Comparison of ENCODE assay signal across 1 cellular context in genomic region chr6:161890959-161891358, GRCh38.
TF ChIP-seq lines count a peak whose summit lies in the region.

No MANE protein-coding gene starts in this region.

TF ChIP-seq in HEK293, 187 proteins besides CTCF, POLR2A, EP300 and RAD21 (continued from another document):
- no peak for TF ChIP-seq ZNF449 (tag by site-specific recombination; IDR thresholded peaks at IDR 0.05)
- no peak for TF ChIP-seq ZNF416 (tag by site-specific recombination; IDR thresholded peaks at IDR 0.05)
- no peak for TF ChIP-seq HOXC10 (CRISPR knock-in tag; IDR thresholded peaks at IDR 0.05)
- no peak for TF ChIP-seq ZBTB49 (tag by site-specific recombination; IDR thresholded peaks at IDR 0.05; ENCODE audit: low read depth)
- 0 out of 2 replicates have a peak, but pooled peaks have one; percentile 27 for TF ChIP-seq ZNF423 (tag by site-specific recombination; IDR thresholded peaks at IDR 0.05)
- peak; percentile 24; the same call in 1 of the 2 replicates for TF ChIP-seq ZNF561 (tag by site-specific recombination; IDR thresholded peaks at IDR 0.05; ENCODE audit: borderline replicate concordance)
- TF ChIP-seq ZNF624 (tag by site-specific recombination; IDR thresholded peaks at IDR 0.05), result no peak
- TF ChIP-seq ZNF18 (tag by site-specific recombination; IDR thresholded peaks at IDR 0.05), result no peak
- no peak for TF ChIP-seq ZNF580 (tag by site-specific recombination; IDR thresholded peaks at IDR 0.05)
- TF ChIP-seq ZNF354C (tag by site-specific recombination; IDR thresholded peaks at IDR 0.05; ENCODE audit: borderline replicate concordance, low read depth), result no peak
- no peak for TF ChIP-seq HIC1 (tag by site-specific recombination; IDR thresholded peaks at IDR 0.05)
- no peak for TF ChIP-seq ZNF146 (tag by site-specific recombination; IDR thresholded peaks at IDR 0.05)
- no peak for TF ChIP-seq HOXA7 (CRISPR knock-in tag; IDR thresholded peaks at IDR 0.05; ENCODE audit: borderline replicate concordance)
- TF ChIP-seq ZNF394 (tag by site-specific recombination; IDR thresholded peaks at IDR 0.05; ENCODE audit: borderline replicate concordance), result no peak
- TF ChIP-seq PRDM6 (tag by site-specific recombination; IDR thresholded peaks at IDR 0.05), result peak; percentile 15; the same call in 1 of the 2 replicates
- peak; percentile 62; the same call in 1 of the 2 replicates for TF ChIP-seq OSR2 (tag by site-specific recombination; IDR thresholded peaks at IDR 0.05)
- peak; percentile 36; the same call in 1 of the 2 replicates for TF ChIP-seq MZF1 (tag by site-specific recombination; IDR thresholded peaks at IDR 0.05; ENCODE audit: borderline replicate concordance)
- no peak for TF ChIP-seq ZNF639 (tag by site-specific recombination; IDR thresholded peaks at IDR 0.05)
- TF ChIP-seq ZSCAN16 (tag by site-specific recombination; IDR thresholded peaks at IDR 0.05), result no peak
- TF ChIP-seq ZNF133 (tag by site-specific recombination; IDR thresholded peaks at IDR 0.05), result no peak
- TF ChIP-seq ZNF518A (tag by site-specific recombination; conservative IDR thresholded peaks at IDR 0.05; ENCODE audit: low read depth), result peak; percentile 41; the same call in 1 of the 2 replicates
- no peak for TF ChIP-seq ZNF184 (tag by site-specific recombination; IDR thresholded peaks at IDR 0.05)
- no peak for TF ChIP-seq PBX3 (CRISPR knock-in tag; IDR thresholded peaks at IDR 0.05)
- no peak for TF ChIP-seq BCL11A (tag by site-specific recombination; IDR thresholded peaks at IDR 0.05; ENCODE audit: low read depth)
- TF ChIP-seq ZIC2 (tag by site-specific recombination; IDR thresholded peaks at IDR 0.05), result peak; percentile 84
- peak; percentile 25; the same call in 1 of the 2 replicates for TF ChIP-seq PATZ1 (tag by site-specific recombination; IDR thresholded peaks at IDR 0.05)
- TF ChIP-seq ZNF785 (tag by site-specific recombination; IDR thresholded peaks at IDR 0.05), result no peak
TF ChIP-seq in HEK293: peak in this region for 10.
